In the genomic region with DNA sequence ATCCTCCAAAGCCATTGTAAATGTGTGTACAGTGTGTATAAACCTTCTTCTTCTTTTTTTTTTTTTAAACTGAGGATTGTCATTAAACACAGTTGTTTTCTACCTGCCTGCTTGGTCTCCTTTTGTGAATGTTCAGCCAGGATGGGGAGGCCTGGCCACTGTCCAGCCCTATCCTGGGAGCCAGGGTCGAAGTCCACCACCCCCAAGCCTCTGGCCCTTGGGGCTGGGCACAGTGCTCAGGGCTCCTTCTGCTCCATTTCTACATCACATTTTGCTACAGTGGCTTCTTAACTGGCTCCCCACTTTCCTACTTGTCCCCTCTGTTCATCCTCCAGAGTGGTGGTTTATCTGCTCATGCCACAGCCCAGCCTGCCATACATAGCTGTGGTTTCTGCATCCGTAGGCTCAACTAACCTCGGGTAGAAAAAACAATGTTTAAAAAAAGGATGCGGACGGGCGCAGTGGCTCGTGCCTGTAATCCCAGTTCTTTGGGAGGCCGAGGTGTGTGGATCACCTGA, we compare ENCODE assay signal across 1 cellular context.
A peak's percentile ranks its signal among the peaks of the same experiment; 100 is the strongest.
TF ChIP-seq lines count a peak whose summit lies in the region.

No MANE protein-coding gene starts in this region.

TF ChIP-seq in HepG2, 621 proteins besides CTCF, POLR2A, EP300 and RAD21 (continues in another document):
- TF ChIP-seq ZNF20 (CRISPR knock-in tag; IDR thresholded peaks at IDR 0.05) (no peak), GLI4 (CRISPR knock-in tag; IDR thresholded peaks at IDR 0.05; ENCODE audit: borderline replicate concordance) (no peak), ZBTB2 (CRISPR knock-in tag; IDR thresholded peaks at IDR 0.05; ENCODE audit: low read depth) (no peak), SMAD9 (CRISPR knock-in tag; IDR thresholded peaks at IDR 0.05) (no peak), PTBP1 (IDR thresholded peaks at IDR 0.05; ENCODE audit: low read depth, low read length, poor library complexity, severe bottlenecking) (no peak), HOXA7 (CRISPR knock-in tag; IDR thresholded peaks at IDR 0.05) (no peak), ZNF451 (CRISPR knock-in tag; IDR thresholded peaks at IDR 0.05) (no peak), ZNF264 (CRISPR knock-in tag; IDR thresholded peaks at IDR 0.05) (no peak), JUNB (CRISPR knock-in tag; IDR thresholded peaks at IDR 0.05; ENCODE audit: borderline replicate concordance) (no peak), ZBTB25 (CRISPR knock-in tag; IDR thresholded peaks at IDR 0.05) (peak; percentile 57; the same call in 1 of the 2 replicates), SALL1 (CRISPR knock-in tag; IDR thresholded peaks at IDR 0.05) (peak; percentile 29), ZNF772 (CRISPR knock-in tag; IDR thresholded peaks at IDR 0.05) (peak; percentile 72), NCOA2 (CRISPR knock-in tag; IDR thresholded peaks at IDR 0.05) (0 out of 2 replicates have a peak, but pooled peaks have one; percentile 33), BORCS8-MEF2B (CRISPR knock-in tag; IDR thresholded peaks at IDR 0.05) (no peak), ZNF282 (IDR thresholded peaks at IDR 0.05; ENCODE audit: partially characterized antibody) (no peak), MIER3 (CRISPR knock-in tag; IDR thresholded peaks at IDR 0.05; ENCODE audit: borderline replicate concordance) (peak; percentile 24; the same call in 1 of the 2 replicates), ZMYM3 (CRISPR knock-in tag; IDR thresholded peaks at IDR 0.05) (peak; percentile 47; the same call in 1 of the 2 replicates), ELK4 (CRISPR knock-in tag; IDR thresholded peaks at IDR 0.05; ENCODE audit: borderline replicate concordance) (no peak), NFYB (CRISPR knock-in tag; IDR thresholded peaks at IDR 0.05) (no peak), ZMYM2 (CRISPR knock-in tag; IDR thresholded peaks at IDR 0.05) (0 out of 2 replicates have a peak, but pooled peaks have one; percentile 25), ZBTB40 (IDR thresholded peaks at IDR 0.05) (no peak), ZBTB40 (CRISPR knock-in tag; IDR thresholded peaks at IDR 0.05) (0 out of 2 replicates have a peak, but pooled peaks have one; percentile 2), NFE2L2 (IDR thresholded peaks at IDR 0.05; ENCODE audit: low read length) (no peak), CBX5 (CRISPR knock-in tag; IDR thresholded peaks at IDR 0.05; ENCODE audit: borderline replicate concordance) (peak; percentile 34; the same call in 1 of the 2 replicates), ZNF205 (CRISPR knock-in tag; IDR thresholded peaks at IDR 0.05) (0 out of 2 replicates have a peak, but pooled peaks have one; percentile 39)
- TF ChIP-seq, protein P1, sequence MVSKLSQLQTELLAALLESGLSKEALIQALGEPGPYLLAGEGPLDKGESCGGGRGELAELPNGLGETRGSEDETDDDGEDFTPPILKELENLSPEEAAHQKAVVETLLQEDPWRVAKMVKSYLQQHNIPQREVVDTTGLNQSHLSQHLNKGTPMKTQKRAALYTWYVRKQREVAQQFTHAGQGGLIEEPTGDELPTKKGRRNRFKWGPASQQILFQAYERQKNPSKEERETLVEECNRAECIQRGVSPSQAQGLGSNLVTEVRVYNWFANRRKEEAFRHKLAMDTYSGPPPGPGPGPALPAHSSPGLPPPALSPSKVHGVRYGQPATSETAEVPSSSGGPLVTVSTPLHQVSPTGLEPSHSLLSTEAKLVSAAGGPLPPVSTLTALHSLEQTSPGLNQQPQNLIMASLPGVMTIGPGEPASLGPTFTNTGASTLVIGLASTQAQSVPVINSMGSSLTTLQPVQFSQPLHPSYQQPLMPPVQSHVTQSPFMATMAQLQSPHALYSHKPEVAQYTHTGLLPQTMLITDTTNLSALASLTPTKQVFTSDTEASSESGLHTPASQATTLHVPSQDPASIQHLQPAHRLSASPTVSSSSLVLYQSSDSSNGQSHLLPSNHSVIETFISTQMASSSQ (IDR thresholded peaks at IDR 0.05; ENCODE audit: low read depth): no peak
- TF ChIP-seq, protein P1 (CRISPR knock-in tag; IDR thresholded peaks at IDR 0.05; ENCODE audit: borderline replicate concordance): no peak; the same call in 1 of the 2 replicates
- TF ChIP-seq, protein P2, sequence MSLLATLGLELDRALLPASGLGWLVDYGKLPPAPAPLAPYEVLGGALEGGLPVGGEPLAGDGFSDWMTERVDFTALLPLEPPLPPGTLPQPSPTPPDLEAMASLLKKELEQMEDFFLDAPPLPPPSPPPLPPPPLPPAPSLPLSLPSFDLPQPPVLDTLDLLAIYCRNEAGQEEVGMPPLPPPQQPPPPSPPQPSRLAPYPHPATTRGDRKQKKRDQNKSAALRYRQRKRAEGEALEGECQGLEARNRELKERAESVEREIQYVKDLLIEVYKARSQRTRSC (CRISPR knock-in tag; IDR thresholded peaks at IDR 0.05; ENCODE audit: low read depth): no peak
- TF ChIP-seq, protein P3, sequence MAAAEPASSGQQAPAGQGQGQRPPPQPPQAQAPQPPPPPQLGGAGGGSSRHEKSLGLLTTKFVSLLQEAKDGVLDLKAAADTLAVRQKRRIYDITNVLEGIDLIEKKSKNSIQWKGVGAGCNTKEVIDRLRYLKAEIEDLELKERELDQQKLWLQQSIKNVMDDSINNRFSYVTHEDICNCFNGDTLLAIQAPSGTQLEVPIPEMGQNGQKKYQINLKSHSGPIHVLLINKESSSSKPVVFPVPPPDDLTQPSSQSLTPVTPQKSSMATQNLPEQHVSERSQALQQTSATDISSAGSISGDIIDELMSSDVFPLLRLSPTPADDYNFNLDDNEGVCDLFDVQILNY (CRISPR knock-in tag; conservative IDR thresholded peaks at IDR 0.05): no peak
- TF ChIP-seq, protein P4, sequence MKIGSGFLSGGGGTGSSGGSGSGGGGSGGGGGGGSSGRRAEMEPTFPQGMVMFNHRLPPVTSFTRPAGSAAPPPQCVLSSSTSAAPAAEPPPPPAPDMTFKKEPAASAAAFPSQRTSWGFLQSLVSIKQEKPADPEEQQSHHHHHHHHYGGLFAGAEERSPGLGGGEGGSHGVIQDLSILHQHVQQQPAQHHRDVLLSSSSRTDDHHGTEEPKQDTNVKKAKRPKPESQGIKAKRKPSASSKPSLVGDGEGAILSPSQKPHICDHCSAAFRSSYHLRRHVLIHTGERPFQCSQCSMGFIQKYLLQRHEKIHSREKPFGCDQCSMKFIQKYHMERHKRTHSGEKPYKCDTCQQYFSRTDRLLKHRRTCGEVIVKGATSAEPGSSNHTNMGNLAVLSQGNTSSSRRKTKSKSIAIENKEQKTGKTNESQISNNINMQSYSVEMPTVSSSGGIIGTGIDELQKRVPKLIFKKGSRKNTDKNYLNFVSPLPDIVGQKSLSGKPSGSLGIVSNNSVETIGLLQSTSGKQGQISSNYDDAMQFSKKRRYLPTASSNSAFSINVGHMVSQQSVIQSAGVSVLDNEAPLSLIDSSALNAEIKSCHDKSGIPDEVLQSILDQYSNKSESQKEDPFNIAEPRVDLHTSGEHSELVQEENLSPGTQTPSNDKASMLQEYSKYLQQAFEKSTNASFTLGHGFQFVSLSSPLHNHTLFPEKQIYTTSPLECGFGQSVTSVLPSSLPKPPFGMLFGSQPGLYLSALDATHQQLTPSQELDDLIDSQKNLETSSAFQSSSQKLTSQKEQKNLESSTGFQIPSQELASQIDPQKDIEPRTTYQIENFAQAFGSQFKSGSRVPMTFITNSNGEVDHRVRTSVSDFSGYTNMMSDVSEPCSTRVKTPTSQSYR (CRISPR knock-in tag; IDR thresholded peaks at IDR 0.05; ENCODE audit: borderline replicate concordance): peak; percentile 66; the same call in 1 of the 2 replicates
